ENCODE assay signal across 10 cellular contexts in the genomic region with DNA sequence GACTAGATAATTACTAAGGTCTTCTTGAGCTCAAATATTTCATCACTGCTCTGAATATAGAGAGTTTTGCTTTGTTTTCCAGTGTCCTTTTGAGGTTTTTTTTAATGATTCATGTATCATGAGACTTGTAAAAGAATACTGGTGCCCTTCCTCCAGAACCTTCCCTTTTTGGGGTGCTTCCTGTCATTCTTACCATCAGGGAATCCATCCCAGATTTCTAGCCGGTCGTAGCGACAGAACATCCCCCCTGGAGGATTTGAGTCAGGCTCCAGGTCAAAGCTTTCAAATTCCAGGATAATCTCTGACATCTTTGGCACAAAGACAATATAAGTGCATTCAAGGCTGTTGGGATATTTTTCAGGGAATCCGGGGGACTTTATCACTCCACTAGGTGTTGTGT.
A peak's percentile ranks its signal among the peaks of the same experiment; 100 is the strongest.
DNase-seq lines count a peak whose midpoint lies in the region; ATAC-seq and TF ChIP-seq lines count a peak whose summit lies in the region.
"Had no signal": no experiment of that assay in that cellular context is flagged by ENCODE, and none has a peak within 500 bp of the region (broad histone marks: within the 10 kb centered on the region; RNA-seq: fewer than 3 reads in every experiment).

No MANE protein-coding gene starts in this region.

- peaks cover 35% of the 10 kb centered on the region for H3K4me1 Mint-ChIP-seq in activated naive CD8-positive, alpha-beta T cell treated with anti-CD3 and anti-CD28 coated beads, Interleukin-2, amount 50 U/mL, for 24 hours
- peaks cover 6% of the 10 kb centered on the region for H3K4me1 Mint-ChIP-seq in T-helper 17 cell

- H3K9me3 ChIP-seq in heart left ventricle = no peaks in the 10 kb centered on the region
- H3K9me3 ChIP-seq in right atrium auricular region = no peaks in the 10 kb centered on the region
- no peaks in the 10 kb centered on the region for H3K9me3 ChIP-seq in testis
- no peaks in the 10 kb centered on the region for H3K9me3 ChIP-seq in aorta (ENCODE audit: control insufficient read depth, low read length)
- H3K9me3 ChIP-seq in T-helper 17 cell (ENCODE audit: control insufficient read depth, low read length, poor library complexity, severe bottlenecking) = no peaks in the 10 kb centered on the region

- H3K27ac ChIP-seq in heart left ventricle = peak overlapping the region in 10 of 12 donors; percentile 4 to 71 (median 30)
- H3K27ac ChIP-seq in right atrium auricular region = peak overlapping the region in 1 of 2 donors; percentile 20
- H3K27ac ChIP-seq in testis = peak overlapping the region; percentile 17 to 32
- no peak overlapping the region for H3K27ac ChIP-seq in aorta (ENCODE audit: low read depth in 1 of 2, low read length in 2 of 2)

- DNase-seq in heart left ventricle (no peak), right atrium auricular region (ENCODE audit: low spot score) (no peak), iris pigment epithelial cell (ENCODE audit: low read depth) (peak; percentile 68), testis (no peak), aorta (no peak), T-helper 17 cell (no peak), HPDE6-E6E7 (ENCODE audit: extremely low spot score) (no peak)
- no peak for DNase-seq in activated naive CD8-positive, alpha-beta T cell treated with anti-CD3 and anti-CD28 coated beads, Interleukin-2, amount 50 U/mL, for 24 hours
- DNase-seq: DND-41; effector memory CD8-positive, alpha-beta T cell had no signal

- H3K36me3 ChIP-seq in heart left ventricle (peaks cover 0 to 100% (median 94%) of the 10 kb centered on the region in 9 donors), right atrium auricular region (peaks cover 30% of the 10 kb centered on the region), testis (ENCODE audit: low read depth, missing control alignments) (no peaks in the 10 kb centered on the region), aorta (ENCODE audit: control insufficient read depth in 1 of 2, insufficient read depth in 2 of 2, low read length in 1 of 2) (no peaks in the 10 kb centered on the region)

- intact Hi-C loops in heart left ventricle (cut with DNase I) (no loop called here), testis (cut with DNase I; ENCODE audit: low total_unique reads) (no loop called here), aorta (cut with DNase I) (no loop called here)

- H3K27ac Mint-ChIP-seq in activated naive CD8-positive, alpha-beta T cell treated with anti-CD3 and anti-CD28 coated beads, Interleukin-2, amount 50 U/mL, for 24 hours = peak overlapping the region; percentile 82
- H3K27ac Mint-ChIP-seq in T-helper 17 cell = no peak overlapping the region
- H3K27ac Mint-ChIP-seq: effector memory CD8-positive, alpha-beta T cell had no signal

- no peak for TF ChIP-seq CTCF in heart left ventricle (IDR thresholded peaks at IDR 0.05)
- no peak for TF ChIP-seq CTCF in right atrium auricular region (IDR thresholded peaks at IDR 0.05)
- TF ChIP-seq CTCF in testis (IDR thresholded peaks at IDR 0.05) = no peak

- ATAC-seq in heart left ventricle = no peak
- ATAC-seq in activated naive CD8-positive, alpha-beta T cell treated with anti-CD3 and anti-CD28 coated beads, Interleukin-2, amount 50 U/mL, for 24 hours = no peak
- no peak for ATAC-seq in aorta (ENCODE audit: low FRiP score)
- no peak for ATAC-seq in T-helper 17 cell

- H3K9me3 Mint-ChIP-seq in activated naive CD8-positive, alpha-beta T cell treated with anti-CD3 and anti-CD28 coated beads, Interleukin-2, amount 50 U/mL, for 24 hours = peaks cover 4% of the 10 kb centered on the region
- H3K9me3 Mint-ChIP-seq: effector memory CD8-positive, alpha-beta T cell had no signal

- H3K27me3 ChIP-seq in heart left ventricle = no peaks in the 10 kb centered on the region
- H3K27me3 ChIP-seq in right atrium auricular region = no peaks in the 10 kb centered on the region
- H3K27me3 ChIP-seq in testis = no peaks in the 10 kb centered on the region
- H3K27me3 ChIP-seq in aorta (ENCODE audit: control insufficient read depth in 1 of 2, insufficient read depth in 2 of 2, low read length in 1 of 2) = no peaks in the 10 kb centered on the region

- peaks cover 16% of the 10 kb centered on the region for H3K27me3 Mint-ChIP-seq in activated naive CD8-positive, alpha-beta T cell treated with anti-CD3 and anti-CD28 coated beads, Interleukin-2, amount 50 U/mL, for 24 hours
- H3K27me3 Mint-ChIP-seq in T-helper 17 cell = peaks cover 5% of the 10 kb centered on the region

- no peak overlapping the region for H3K4me3 ChIP-seq in heart left ventricle
- H3K4me3 ChIP-seq in right atrium auricular region = no peak overlapping the region
- H3K4me3 ChIP-seq in testis = no peak overlapping the region
- H3K4me3 ChIP-seq in aorta (ENCODE audit: low read length in 2 of 2) = no peak overlapping the region

- 44 to 58% (median 47%) methylated on average over 4 of the region's 4 CpGs for WGBS in heart left ventricle, 4 donors
- 39 to 50% methylated on average over 4 of the region's 4 CpGs for WGBS in testis, 2 donors
- WGBS in aorta, 2 donors = 82 to 84% methylated on average over 4 of the region's 4 CpGs

- peaks cover 0 to 51% (median 33%) of the 10 kb centered on the region in 12 donors for H3K4me1 ChIP-seq in heart left ventricle
- H3K4me1 ChIP-seq in right atrium auricular region = peaks cover 0 to 13% of the 10 kb centered on the region in 2 donors
- peaks cover 14% of the 10 kb centered on the region for H3K4me1 ChIP-seq in testis
- no peaks in the 10 kb centered on the region for H3K4me1 ChIP-seq in aorta (ENCODE audit: control insufficient read depth in 1 of 2, insufficient read depth in 2 of 2, low read length in 2 of 2)

- H3K4me3 Mint-ChIP-seq in activated naive CD8-positive, alpha-beta T cell treated with anti-CD3 and anti-CD28 coated beads, Interleukin-2, amount 50 U/mL, for 24 hours = no peak overlapping the region
- no peak overlapping the region for H3K4me3 Mint-ChIP-seq in T-helper 17 cell
- H3K4me3 Mint-ChIP-seq: effector memory CD8-positive, alpha-beta T cell had no signal

- TF ChIP-seq POLR2A in heart left ventricle (IDR thresholded peaks at IDR 0.05) (no peak), testis (IDR thresholded peaks at IDR 0.05) (no peak)

- H3K36me3 Mint-ChIP-seq in activated naive CD8-positive, alpha-beta T cell treated with anti-CD3 and anti-CD28 coated beads, Interleukin-2, amount 50 U/mL, for 24 hours (ENCODE audit: low read depth) = peaks cover 2% of the 10 kb centered on the region
- H3K36me3 Mint-ChIP-seq in T-helper 17 cell (ENCODE audit: low read depth) = peaks cover 6% of the 10 kb centered on the region

Comparison
In these comparisons a context has a peak if more than half of its experiments do, and no peak if none do; other contexts are left out.
1. H3K27ac ChIP-seq: peak in heart left ventricle (10 of 12) and testis (2 of 2); none in aorta (0 of 2).